Comparison of ENCODE assay signal across 5 cellular contexts in the genomic region with DNA sequence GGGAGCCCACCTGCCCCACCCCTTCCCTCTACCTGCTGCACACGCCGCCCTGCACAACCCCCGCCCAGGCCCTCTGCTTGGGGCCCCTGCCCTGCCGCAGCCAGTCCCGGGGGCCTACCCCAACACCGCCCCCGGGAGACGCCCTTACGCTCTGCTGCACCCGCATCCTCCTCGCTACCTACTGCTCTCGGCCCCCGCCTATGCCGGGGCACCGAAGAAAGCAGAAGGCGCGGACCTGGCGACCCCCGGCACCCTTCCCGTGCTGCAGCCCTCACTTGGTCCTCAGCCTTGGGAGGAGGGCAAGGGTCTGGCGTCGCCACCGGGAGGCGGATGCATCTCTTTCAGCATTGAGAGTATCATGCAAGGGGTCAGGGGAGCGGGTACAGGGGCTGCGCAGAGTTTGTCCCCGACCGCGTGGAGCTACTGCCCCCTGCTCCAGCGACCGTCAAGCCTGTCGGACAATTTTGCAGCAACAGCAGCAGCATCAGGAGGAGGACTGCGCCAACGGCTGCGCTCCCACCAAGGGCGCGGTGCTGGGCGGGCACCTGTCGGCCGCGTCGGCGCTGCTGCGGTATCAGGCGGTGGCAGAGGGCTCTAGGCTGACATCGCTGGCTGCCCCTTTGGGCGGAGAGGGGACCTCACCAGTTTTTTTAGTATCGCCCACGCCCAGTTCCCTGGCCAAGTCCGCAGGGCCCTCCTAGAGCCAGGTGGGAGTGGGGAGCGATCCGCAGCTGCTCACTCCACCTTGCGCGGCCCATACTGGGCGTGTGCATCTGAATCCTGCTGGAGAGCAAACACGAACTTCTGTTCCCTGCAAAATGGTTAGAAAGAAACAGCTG. TPM values are rescaled to one million over a fixed set of nuclear protein-coding genes. Genes with fewer than 3 reads are reported as not detected.
"Had no signal": no experiment of that assay in that cellular context is flagged by ENCODE, and none has a peak within 500 bp of the region (broad histone marks: within the 10 kb centered on the region; RNA-seq: fewer than 3 reads in every experiment).

No MANE protein-coding gene starts in this region.

RNA-seq across cellular contexts. Expression of gene FOXD4L1, which starts 1.6 kb away (rescaled TPM):
- total RNA-seq: chondrocyte, mesenteric fat pad, SK-MEL-5, vagina had no signal
- polyA plus RNA-seq: ovary had no signal
